ENCODE assay signal across 9 cellular contexts in the genomic region with DNA sequence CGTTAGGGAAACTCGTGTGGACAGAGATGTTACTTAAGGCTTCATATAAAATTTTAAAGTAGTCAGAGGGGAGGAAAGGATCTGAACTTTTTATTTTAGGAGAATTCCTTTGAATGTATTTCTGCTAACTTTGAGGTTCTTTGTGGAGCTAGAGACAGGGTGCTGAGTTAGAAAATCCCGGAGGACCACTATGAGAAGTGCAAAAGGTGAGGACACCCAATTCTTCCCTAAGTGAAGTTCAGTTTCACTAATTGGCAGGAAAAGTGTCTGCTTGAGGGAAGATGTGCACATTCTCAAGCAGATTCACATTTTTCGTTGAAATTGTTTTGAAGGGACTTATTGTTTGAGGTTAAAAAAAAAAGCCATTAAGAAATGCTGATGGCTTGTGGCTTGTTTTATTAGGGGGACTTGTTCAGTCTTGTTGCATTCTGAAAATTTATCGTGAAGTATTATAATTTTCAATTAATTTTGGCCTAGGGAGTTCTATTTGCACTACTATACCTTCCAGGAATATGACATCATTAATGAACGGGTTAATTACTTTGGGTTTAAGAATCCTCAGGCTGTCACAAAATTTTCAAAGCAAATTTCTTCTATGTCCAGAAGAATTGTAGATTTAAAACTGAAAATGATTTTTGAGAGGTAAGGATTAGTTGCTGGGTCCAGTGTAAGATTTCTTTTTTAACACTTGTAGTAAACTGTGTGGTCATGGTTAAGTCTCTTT.
A peak's percentile ranks its signal among the peaks of the same experiment; 100 is the strongest.
DNase-seq lines count a peak whose midpoint lies in the region; ATAC-seq and FAIRE-seq lines count a peak whose summit lies in the region.
"Had no signal": no experiment of that assay in that cellular context is flagged by ENCODE, and none has a peak within 500 bp of the region (broad histone marks: within the 10 kb centered on the region; RNA-seq: fewer than 3 reads in every experiment).

No MANE protein-coding gene starts in this region.

- peak overlapping the region; percentile 90 for H3K27ac Mint-ChIP-seq in T-helper 2 cell treated with Interferon-gamma antibody and Interleukin-4, amounts not matched to agents 5 μg/mL and 100 μg/mL, for 36 hours
- peak overlapping the region; percentile 93 for H3K27ac Mint-ChIP-seq in activated naive CD8-positive, alpha-beta T cell

- no peak for ATAC-seq in GM19467 (IDR thresholded peaks at IDR 0.05; ENCODE audit: unreplicated experiment)

- H3K36me3 Mint-ChIP-seq in T-helper 2 cell treated with Interferon-gamma antibody and Interleukin-4, amounts not matched to agents 5 μg/mL and 100 μg/mL, for 36 hours (ENCODE audit: low read depth): peaks cover 22% of the 10 kb centered on the region
- H3K36me3 Mint-ChIP-seq in activated naive CD8-positive, alpha-beta T cell: no peaks in the 10 kb centered on the region

- peak; percentile 77 for FAIRE-seq in islet of Langerhans (lab: Jason Lieb, UNC)
- FAIRE-seq: colon had no signal

- no peak for DNase-seq in T-helper 2 cell treated with Interferon-gamma antibody and Interleukin-4, amounts not matched to agents 5 μg/mL and 100 μg/mL, for 36 hours (ENCODE audit: low spot score)
- DNase-seq in T-helper 2 cell: no peak
- peak; percentile 23 for DNase-seq in superior temporal gyrus (ENCODE audit: extremely low spot score)
- no peak for DNase-seq in cortex of kidney (lab: John Stamatoyannopoulos, UW)
- no peak for DNase-seq in stimulated activated CD4-positive, alpha-beta T cell treated with anti-CD3 and anti-CD28 coated beads, Interleukin-4, amount 100 ng/mL, for 1 hour

- H3K9me3 Mint-ChIP-seq in T-helper 2 cell treated with Interferon-gamma antibody and Interleukin-4, amounts not matched to agents 5 μg/mL and 100 μg/mL, for 36 hours: no peaks in the 10 kb centered on the region
- H3K9me3 Mint-ChIP-seq in activated naive CD8-positive, alpha-beta T cell (ENCODE audit: low read depth): no peaks in the 10 kb centered on the region

- peaks cover 37% of the 10 kb centered on the region for H3K4me1 Mint-ChIP-seq in T-helper 2 cell treated with Interferon-gamma antibody and Interleukin-4, amounts not matched to agents 5 μg/mL and 100 μg/mL, for 36 hours (ENCODE audit: low read depth)
- H3K4me1 Mint-ChIP-seq in activated naive CD8-positive, alpha-beta T cell (ENCODE audit: low read depth): peaks cover 68% of the 10 kb centered on the region

- peak overlapping the region; percentile 95 for H3K4me3 Mint-ChIP-seq in T-helper 2 cell treated with Interferon-gamma antibody and Interleukin-4, amounts not matched to agents 5 μg/mL and 100 μg/mL, for 36 hours
- peak overlapping the region; percentile 93 for H3K4me3 Mint-ChIP-seq in activated naive CD8-positive, alpha-beta T cell

- no peaks in the 10 kb centered on the region for H3K27me3 Mint-ChIP-seq in T-helper 2 cell treated with Interferon-gamma antibody and Interleukin-4, amounts not matched to agents 5 μg/mL and 100 μg/mL, for 36 hours (ENCODE audit: low read depth)
- no peaks in the 10 kb centered on the region for H3K27me3 Mint-ChIP-seq in activated naive CD8-positive, alpha-beta T cell
